In genomic region chr6:80106418-80107235, GRCh38 we compare ENCODE assay signal across 8 cellular contexts. TPM values are rescaled to one million over a fixed set of nuclear protein-coding genes. Genes with fewer than 3 reads are reported as not detected.
DNase-seq lines count a peak whose midpoint lies in the region; ATAC-seq, FAIRE-seq and TF ChIP-seq lines count a peak whose summit lies in the region.

BCKDHB (plus strand) TSS chr6:80106671; CDS start chr6:80106694, 23 bp downstream.

- peak within 1 kb of the TSS; percentile 66 for H4K8ac ChIP-seq in trophoblast cell (ENCODE audit: low read depth, low read length)

- peak; percentile 84 for TF ChIP-seq POLR2A in GM12891 (IDR thresholded peaks at IDR 0.05; ENCODE audit: low read depth, low read length)
- peak; percentile 72 to 95 for TF ChIP-seq POLR2A in adrenal gland (IDR thresholded peaks at IDR 0.05)
- TF ChIP-seq POLR2A in transverse colon (IDR thresholded peaks at IDR 0.05), result peak; percentile 94

- CTCF ChIA-PET in T-cell (lab: Charles Lee), result interaction anchor here (0.5 to 1.7 kb wide), 16 partner anchors 12 to 1647 kb away, joined by 3 to 16 read pairs (median 4); partner anchors contain the start of gene TENT5A (in 1 of the 2)

- H3K4me3 Mint-ChIP-seq in T-cell, result peak within 1 kb of the TSS; percentile 85 to 90 (median 89)

- H3K9me3 ChIP-seq in adrenal gland (replicated peaks in 1 of 3) (no peaks in the 10 kb centered on the region), trophoblast cell (ENCODE audit: insufficient read depth, low read depth, low read length) (no peaks in the 10 kb centered on the region), transverse colon (no peaks in the 10 kb centered on the region)

- H3K79me1 ChIP-seq in trophoblast cell (ENCODE audit: low read length), result peaks cover 5% of the 10 kb centered on the region

- POLR2A ChIA-PET in T-cell (lab: Charles Lee), result interaction anchor here (0.6 to 1.2 kb wide), 5 partner anchors 8 to 1202 kb away, joined by 3 to 6 read pairs (median 3); partner anchors contain the start of gene TTK (in 2 of the 2)

- peak; percentile 92 for DNase-seq in GM12891 (ENCODE audit: insufficient read length, low spot score)
- peak; percentile 89 for DNase-seq in NCI-H1436 treated with DMSO at 0.1 percent for 48 hours (lab: John Stamatoyannopoulos, UW)
- DNase-seq in T-cell, result peak; percentile 92 to 98 (median 97)
- DNase-seq in adrenal gland, result peak; percentile 99 to 100 (median 99)
- peak; percentile 98 for DNase-seq in cardiac septum (ENCODE audit: low spot score)
- DNase-seq in trophoblast cell, result peak; percentile 98 to 100
- DNase-seq in transverse colon, result peak; percentile 99

- no peak within 1 kb of the TSS for H3K23ac ChIP-seq in trophoblast cell (ENCODE audit: low read length)

- 0 to 1% (median 0%) methylated on average over 41 to 56 of the region's 56 CpGs for WGBS in adrenal gland, 4 donors
- WGBS in trophoblast cell (ENCODE audit: extremely low coverage, insufficient coverage, insufficient read length), result no CpG with 5 or more reads among the region's 56 CpGs
- WGBS in transverse colon (ENCODE audit: low coverage in 1 of 2), 2 donors, result 0% methylated on average over 5 to 42 of the region's 56 CpGs

- peak within 1 kb of the TSS; percentile 66 for H3K14ac ChIP-seq in trophoblast cell (ENCODE audit: low read length)

- peaks cover 25 to 28% (median 25%) of the 10 kb centered on the region in 3 donors for H3K4me1 Mint-ChIP-seq in T-cell

- TF ChIP-seq EP300 in transverse colon (IDR thresholded peaks at IDR 0.05; ENCODE audit: low read depth), result no peak

- in situ Hi-C loops in transverse colon (cut with MboI; ENCODE audit: low pct_ligation_motif_present in 1 of 4, low pct_unique_long_range_greater_than_20kb in 1 of 4, low sequenced_read_pairs in 3 of 4), result no loop called here

- H3K18ac ChIP-seq in trophoblast cell (ENCODE audit: low read length), result peak within 1 kb of the TSS; percentile 83

- peaks cover 5% of the 10 kb centered on the region for H3K36me3 Mint-ChIP-seq in T-cell

- peak within 1 kb of the TSS; percentile 77 for H3K9ac ChIP-seq in trophoblast cell (ENCODE audit: low read length)

- peaks cover 7% of the 10 kb centered on the region for H3K79me2 ChIP-seq in trophoblast cell (ENCODE audit: control insufficient read depth, insufficient read depth, low read length, poor library complexity)

- H3K27ac ChIP-seq in adrenal gland (peak within 1 kb of the TSS in 4 of 5 donors; percentile 60 to 86 (median 79)), trophoblast cell (ENCODE audit: low read depth, low read length) (peak within 1 kb of the TSS; percentile 74), transverse colon (peak within 1 kb of the TSS; percentile 92 to 94 (median 94))

- H3K27me3 ChIP-seq in adrenal gland (no peaks in the 10 kb centered on the region), trophoblast cell (ENCODE audit: insufficient read depth, low read length) (no peaks in the 10 kb centered on the region), transverse colon (no peaks in the 10 kb centered on the region)

- peak in 1 of 6 experiments; percentile 13 for TF ChIP-seq CTCF in adrenal gland (IDR thresholded peaks at IDR 0.05)
- TF ChIP-seq CTCF in transverse colon (IDR thresholded peaks at IDR 0.05), result no peak

- peak within 1 kb of the TSS; percentile 87 for H2AFZ ChIP-seq in trophoblast cell (ENCODE audit: insufficient read depth, low read length, poor library complexity)

- peak within 1 kb of the TSS; percentile 54 for H2BK5ac ChIP-seq in trophoblast cell (ENCODE audit: low read depth, low read length, poor library complexity)

- no peak within 1 kb of the TSS for H2BK12ac ChIP-seq in trophoblast cell (ENCODE audit: low read length)

- H4K91ac ChIP-seq in trophoblast cell (ENCODE audit: low read depth, low read length), result no peak within 1 kb of the TSS

- H3K4me1 ChIP-seq in adrenal gland (replicated peaks in 1 of 2), result peaks cover 0 to 11% of the 10 kb centered on the region in 2 donors
- peaks cover 0 to 2% of the 10 kb centered on the region in 2 experiments for H3K4me1 ChIP-seq in trophoblast cell (ENCODE audit: control insufficient read depth in 1 of 2, insufficient read depth in 2 of 2, low read length in 2 of 2)
- H3K4me1 ChIP-seq in transverse colon, result peaks cover 7 to 20% (median 8%) of the 10 kb centered on the region in 4 donors

- no peaks in the 10 kb centered on the region for H3K9me3 Mint-ChIP-seq in T-cell

- FAIRE-seq in GM12891 (lab: Jason Lieb, UNC), result peak; percentile 99

- H3K4me2 ChIP-seq in trophoblast cell (ENCODE audit: low read length), result peak within 1 kb of the TSS; percentile 88

- peak within 1 kb of the TSS; percentile 60 for H4K12ac ChIP-seq in trophoblast cell (ENCODE audit: low read depth, low read length)

- intact Hi-C loops in adrenal gland (cut with DNase I), result no loop called here
- intact Hi-C loops in cardiac septum (cut with DNase I), result no loop called here
- intact Hi-C loops in transverse colon (cut with DNase I; ENCODE audit: low total_unique reads), result loop anchor here (10.0 kb wide), 1 partner anchor 1648 kb away; the partner anchor contains the start of gene TENT5A

- peaks cover 12 to 14% of the 10 kb centered on the region in 2 donors for H3K27me3 Mint-ChIP-seq in T-cell

- H3K27ac Mint-ChIP-seq in T-cell, result peak within 1 kb of the TSS; percentile 89 to 98

- H2AK5ac ChIP-seq in trophoblast cell (ENCODE audit: low read length), result peak within 1 kb of the TSS; percentile 68

- H3K4me3 ChIP-seq in adrenal gland (peak within 1 kb of the TSS; percentile 1 to 71 (median 26)), trophoblast cell (ENCODE audit: low read depth, low read length) (peak within 1 kb of the TSS; percentile 94), transverse colon (peak within 1 kb of the TSS; percentile 77 to 98 (median 90))

- H3K36me3 ChIP-seq in adrenal gland (replicated peaks in 1 of 2), result no peaks in the 10 kb centered on the region
- H3K36me3 ChIP-seq in trophoblast cell (ENCODE audit: control insufficient read depth in 1 of 2, insufficient read depth in 2 of 2, low read length in 2 of 2), result no peaks in the 10 kb centered on the region
- H3K36me3 ChIP-seq in transverse colon, result no peaks in the 10 kb centered on the region

- ATAC-seq in HG02840 (IDR thresholded peaks at IDR 0.05; ENCODE audit: low FRiP score, unreplicated experiment), result peak; percentile 100
- peak; percentile 96 to 98 (median 98) for ATAC-seq in T-cell (replicated peaks in 1 of 4)

- H2BK120ac ChIP-seq in trophoblast cell (ENCODE audit: insufficient read depth, low read length, poor library complexity), result peak within 1 kb of the TSS; percentile 10

- peak within 1 kb of the TSS; percentile 68 for H3K4ac ChIP-seq in trophoblast cell (ENCODE audit: low read depth, low read length)

TF ChIP-seq in GM12891, 5 proteins besides CTCF, POLR2A, EP300 and RAD21:
- TF ChIP-seq POLR2AphosphoS5 (IDR thresholded peaks at IDR 0.05; ENCODE audit: low read depth, low read length), result peak; percentile 79
- TF ChIP-seq TAF1 (IDR thresholded peaks at IDR 0.05; ENCODE audit: low read depth, low read length), result peak; percentile 91
- TF ChIP-seq PAX5 (IDR thresholded peaks at IDR 0.05; ENCODE audit: insufficient read depth, low read length, severe bottlenecking), result no peak
- TF ChIP-seq SPI1 (IDR thresholded peaks at IDR 0.05; ENCODE audit: low read depth, low read length), result 0 out of 2 replicates have a peak, but pooled peaks have one; percentile 4
- no peak; the same call in 1 of the 2 replicates for TF ChIP-seq POU2F2 (IDR thresholded peaks at IDR 0.05; ENCODE audit: low read depth, low read length)
TF ChIP-seq in GM12891: peak in this region for 3.

RNA-seq across cellular contexts. Expression of gene BCKDHB, which starts in this region (rescaled TPM):
- 16.9 TPM for polyA plus RNA-seq in GM12891 (2012; ENCODE audit: low read depth, missing spikeins)
- total RNA-seq in T-cell (10 to 100 TPM; 14.1 to 18.7 (median 15.2) TPM), adrenal gland (10 to 100 TPM; 15.0 to 33.9 (median 22.0) TPM), cardiac septum (23.8 TPM), transverse colon (10 to 100 TPM; 10.9 to 32.9 (median 29.7) TPM)
- 10 to 100 TPM in 1 of 3 donors, 1 to 10 TPM in 2; 6.4 to 21.5 (median 6.7) TPM for polyA plus RNA-seq in adrenal gland
- polyA plus RNA-seq in trophoblast cell (2013), result 16.6 and 17.3 TPM in 2 replicates

Comparison
In these comparisons a context has a peak if more than half of its experiments do, and no peak if none do; other contexts are left out.
1. Peak in every context shown above with its lines: DNase-seq, ATAC-seq, H3K4me3 ChIP-seq and H3K27ac ChIP-seq.
2. H3K4me3 ChIP-seq: peak in every context shown above with its lines; median percentile 94 in trophoblast cell; 90 in transverse colon; 26 in adrenal gland.